25 cellular contexts compared by ENCODE assay signal in the genomic region with DNA sequence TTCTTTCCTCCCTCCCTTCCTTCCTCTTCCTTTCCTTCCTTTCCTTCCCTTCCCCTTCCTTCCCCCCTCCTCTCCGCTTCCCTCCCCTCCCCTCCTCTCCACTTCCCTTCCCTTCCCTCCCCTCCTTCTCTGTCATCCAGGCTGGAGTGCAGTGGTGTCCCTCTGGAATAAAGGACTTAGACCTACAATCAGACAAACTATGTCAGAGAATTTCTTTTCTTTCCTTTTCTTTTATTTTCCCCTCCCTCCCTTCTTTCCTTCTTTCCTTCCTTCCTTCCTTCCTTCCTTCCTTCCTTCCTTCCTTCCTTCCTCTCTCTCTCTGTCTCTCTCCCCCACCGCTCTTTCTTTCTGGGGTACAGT.
A peak's percentile ranks its signal among the peaks of the same experiment; 100 is the strongest.
DNase-seq lines count a peak whose midpoint lies in the region; ATAC-seq and TF ChIP-seq lines count a peak whose summit lies in the region.
"Had no signal": no experiment of that assay in that cellular context is flagged by ENCODE, and none has a peak within 500 bp of the region (broad histone marks: within the 10 kb centered on the region; RNA-seq: fewer than 3 reads in every experiment).

No MANE protein-coding gene starts in this region.

- H3K4me1 Mint-ChIP-seq in neural progenitor cell: peaks cover 4% of the 10 kb centered on the region
- H3K4me1 Mint-ChIP-seq: IgD-negative memory B cell had no signal

- peaks cover 60% of the 10 kb centered on the region for H3K27me3 ChIP-seq in A673 (replicated peaks; ENCODE audit: insufficient read depth, low read depth, low read length, poor library complexity)
- peaks cover 8% of the 10 kb centered on the region for H3K27me3 ChIP-seq in HUES64 (ENCODE audit: insufficient read depth, low read length)
- H3K27me3 ChIP-seq in hepatocyte: peaks cover 6% of the 10 kb centered on the region
- peaks cover 25% of the 10 kb centered on the region for H3K27me3 ChIP-seq in neural progenitor cell
- H3K27me3 ChIP-seq: BLaER1 treated with 17β-estradiol and CSF1 and Interleukin-3, amounts not matched to agents 10 nM and 100 nM had no signal

- CTCF ChIA-PET in A673 (lab: Charles Lee): no interaction called here

- H3K4me3 Mint-ChIP-seq in neural progenitor cell: no peak overlapping the region
- H3K4me3 Mint-ChIP-seq: IgD-negative memory B cell had no signal

- H3K9me3 ChIP-seq in A673 (ENCODE audit: low read depth, low read length, poor library complexity, severe bottlenecking) (no peaks in the 10 kb centered on the region), HUES64 (ENCODE audit: insufficient read depth, low read depth, low read length) (no peaks in the 10 kb centered on the region), hepatocyte (ENCODE audit: low read depth) (no peaks in the 10 kb centered on the region), neural progenitor cell (ENCODE audit: low read depth) (no peaks in the 10 kb centered on the region)
- H3K9me3 ChIP-seq: Caco-2, SJSA1 had no signal

- ATAC-seq in GM19324 (IDR thresholded peaks at IDR 0.05; ENCODE audit: low FRiP score, unreplicated experiment) (no peak), HG02970 (IDR thresholded peaks at IDR 0.05; ENCODE audit: low FRiP score, unreplicated experiment) (no peak)
- ATAC-seq: HCT116, Panc1 had no signal

- BruUV-seq in A673 (replicated peaks; lab: Mats Ljungman, UMichigan): no TSS peak

- H3K4me3 ChIP-seq in A673 (ENCODE audit: low read depth, low read length, poor library complexity, severe bottlenecking): no peak overlapping the region
- peak overlapping the region; percentile 57 for H3K4me3 ChIP-seq in HUES64 (ENCODE audit: low read length)
- no peak overlapping the region for H3K4me3 ChIP-seq in hepatocyte
- peak overlapping the region; percentile 39 for H3K4me3 ChIP-seq in neural progenitor cell
- H3K4me3 ChIP-seq: BLaER1 treated with 17β-estradiol and CSF1 and Interleukin-3, amounts not matched to agents 10 nM and 100 nM; SJSA1 had no signal

- POLR2A ChIA-PET in A673 (lab: Charles Lee; ENCODE audit: low non-redundant PET): no interaction called here

- peak overlapping the region; percentile 66 for H3K4me2 ChIP-seq in hepatocyte
- H3K4me2 ChIP-seq in neural progenitor cell: peak overlapping the region; percentile 74
- H3K4me2 ChIP-seq: BLaER1 treated with 17β-estradiol and CSF1 and Interleukin-3, amounts not matched to agents 10 nM and 100 nM had no signal

- H3K9me2 ChIP-seq in hepatocyte (replicated peaks; ENCODE audit: insufficient read depth): no peaks in the 10 kb centered on the region

- H3F3A ChIP-seq in neural progenitor cell (ENCODE audit: low read depth): no peaks in the 10 kb centered on the region

- no peak overlapping the region for H3K27ac ChIP-seq in A673 (ENCODE audit: low read depth, low read length, poor library complexity, severe bottlenecking)
- H3K27ac ChIP-seq in HUES64 (ENCODE audit: low read depth, low read length): no peak overlapping the region
- H3K27ac ChIP-seq in hepatocyte: no peak overlapping the region
- H3K27ac ChIP-seq in neural progenitor cell: no peak overlapping the region
- H3K27ac ChIP-seq: 22Rv1; BLaER1 treated with 17β-estradiol and CSF1 and Interleukin-3, amounts not matched to agents 10 nM and 100 nM; SJSA1 had no signal

- H3K36me3 Mint-ChIP-seq in neural progenitor cell: no peaks in the 10 kb centered on the region
- H3K36me3 Mint-ChIP-seq: CD4-positive, alpha-beta memory T cell; IgD-negative memory B cell had no signal

- DNase-seq in A673 (ENCODE audit: low spot score) (peak; percentile 14), hepatocyte (ENCODE audit: low spot score) (no peak), neural progenitor cell (ENCODE audit: low spot score) (no peak), GF-D8 (lab: John Stamatoyannopoulos, UW) (no peak)
- no peak for DNase-seq in activated CD4-positive, alpha-beta T cell treated with anti-CD3 and anti-CD28 coated beads for 1 hour
- DNase-seq: CD4-positive, alpha-beta memory T cell; GDM1; Karpas-422; MV-4-11; NCI-H1105 treated with DMSO at 0.1 percent for 48 hours; NCI-H2029 treated with DMSO at 0.1 percent for 48 hours; NCI-H226; NCI-H510A treated with DMSO at 0.1 percent for 48 hours; NCI-H774; NK-92 treated with Interleukin-12 subunit alpha and Interleukin-12 subunit beta, amount 100 ng/mL, for 24 hours had no signal

- H3K9ac ChIP-seq in HUES64 (ENCODE audit: low read depth, low read length) (0 out of 2 replicates have a peak overlapping the region, but pooled peaks have one; percentile 29), neural progenitor cell (no peak overlapping the region)
- H3K9ac ChIP-seq: BLaER1 treated with 17β-estradiol and CSF1 and Interleukin-3, amounts not matched to agents 10 nM and 100 nM had no signal

- no peak overlapping the region for H3K27ac Mint-ChIP-seq in neural progenitor cell
- H3K27ac Mint-ChIP-seq: IgD-negative memory B cell had no signal

- H3K79me2 ChIP-seq in hepatocyte: no peaks in the 10 kb centered on the region
- H3K79me2 ChIP-seq in neural progenitor cell (ENCODE audit: low read depth): no peaks in the 10 kb centered on the region

- H3K27me3 Mint-ChIP-seq in neural progenitor cell (ENCODE audit: insufficient read depth, low read depth): no peaks in the 10 kb centered on the region
- H3K27me3 Mint-ChIP-seq: CD4-positive, alpha-beta memory T cell; IgD-negative memory B cell had no signal

- H2AFZ ChIP-seq in hepatocyte (no peak overlapping the region), neural progenitor cell (replicated peaks) (peak overlapping the region; percentile 66)

- intact Hi-C loops in A673 (cut with micrococcal nuclease; ENCODE audit: unreplicated experiment): loop anchor here (5.0 kb wide), 1 partner anchor 114 kb away; no protein-coding TSS in a partner anchor

- H3K4me1 ChIP-seq in A673 (ENCODE audit: insufficient read depth, low read length, poor library complexity, severe bottlenecking) (peaks cover 18% of the 10 kb centered on the region), HUES64 (ENCODE audit: insufficient read depth, low read length) (peaks cover 8% of the 10 kb centered on the region), hepatocyte (ENCODE audit: insufficient read depth) (no peaks in the 10 kb centered on the region), neural progenitor cell (peaks cover 20% of the 10 kb centered on the region)
- H3K4me1 ChIP-seq: SJSA1 had no signal

- H3K36me3 ChIP-seq in A673 (ENCODE audit: insufficient read depth, low read length, poor library complexity, severe bottlenecking) (no peaks in the 10 kb centered on the region), HUES64 (ENCODE audit: insufficient read depth, low read length) (no peaks in the 10 kb centered on the region), hepatocyte (replicated peaks; ENCODE audit: insufficient read depth, low read depth) (no peaks in the 10 kb centered on the region), neural progenitor cell (no peaks in the 10 kb centered on the region)
- H3K36me3 ChIP-seq: BLaER1 treated with 17β-estradiol and CSF1 and Interleukin-3, amounts not matched to agents 10 nM and 100 nM; SJSA1 had no signal

- TF ChIP-seq CTCF in A673 (conservative IDR thresholded peaks at IDR 0.05; ENCODE audit: low read depth, low read length) (no peak), hepatocyte (IDR thresholded peaks at IDR 0.05; ENCODE audit: poor library complexity) (no peak), neural progenitor cell (IDR thresholded peaks at IDR 0.05) (no peak)

- no peaks in the 10 kb centered on the region for H4K20me1 ChIP-seq in hepatocyte (ENCODE audit: insufficient read depth, poor library complexity, severe bottlenecking)
- H4K20me1 ChIP-seq in neural progenitor cell (ENCODE audit: low read depth): no peaks in the 10 kb centered on the region
- H4K20me1 ChIP-seq: BLaER1 treated with 17β-estradiol and CSF1 and Interleukin-3, amounts not matched to agents 10 nM and 100 nM had no signal

- WGBS in HUES64: 62% methylated on average over 2 of the region's 2 CpGs
- WGBS in hepatocyte (ENCODE audit: low lambda C conversion rate, missing lambda C conversion rate): 96% methylated on average over 1 of the region's 2 CpGs

- no peaks in the 10 kb centered on the region for H3K9me3 Mint-ChIP-seq in neural progenitor cell
- H3K9me3 Mint-ChIP-seq: CD4-positive, alpha-beta memory T cell had no signal

Comparison
In these comparisons a context has a peak if more than half of its experiments do, and no peak if none do; other contexts are left out.
1. H3K4me3 ChIP-seq: peak in HUES64 (single experiment) and neural progenitor cell (single experiment); none in A673 (single experiment) and hepatocyte (single experiment).